Comparison of ENCODE assay signal across 18 cellular contexts in the genomic region with DNA sequence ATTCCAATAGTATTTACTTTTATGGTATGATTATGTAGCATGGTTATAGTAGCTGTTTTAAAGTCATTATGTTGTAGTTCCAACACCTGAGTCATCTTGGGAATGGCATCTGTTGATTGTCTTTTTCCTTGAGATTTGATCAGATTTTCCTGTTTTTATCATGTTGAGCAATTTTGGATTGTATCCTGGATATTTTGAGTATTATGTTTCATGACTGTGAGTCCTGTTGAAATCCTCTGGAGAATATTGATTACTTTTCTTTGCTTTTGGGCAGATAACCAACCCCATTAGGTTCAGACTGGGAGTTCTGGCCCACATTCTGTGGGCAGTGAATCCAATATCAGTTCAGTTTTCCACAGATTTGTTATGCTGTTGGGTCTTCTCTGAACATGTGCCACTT.
DNase-seq lines count a peak whose midpoint lies in the region; FAIRE-seq and TF ChIP-seq lines count a peak whose summit lies in the region.
"Had no signal": no experiment of that assay in that cellular context is flagged by ENCODE, and none has a peak within 500 bp of the region (broad histone marks: within the 10 kb centered on the region; RNA-seq: fewer than 3 reads in every experiment).

No MANE protein-coding gene starts in this region.

- H3K36me3 ChIP-seq in mammary epithelial cell (ENCODE audit: insufficient read depth, low read length) (no peaks in the 10 kb centered on the region), endothelial cell of umbilical vein (ENCODE audit: control insufficient read depth in 2 of 2, extremely low read depth in 1 of 2, insufficient read depth in 2 of 2, low read length in 2 of 2) (no peaks in the 10 kb centered on the region)
- no peaks in the 10 kb centered on the region for H3K36me3 ChIP-seq in CD8-positive, alpha-beta memory T cell (ENCODE audit: insufficient read depth, low read length)
- H3K36me3 ChIP-seq: HAP-1 had no signal

- H3K79me2 ChIP-seq in mammary epithelial cell (ENCODE audit: insufficient read depth, low read length) (no peaks in the 10 kb centered on the region), endothelial cell of umbilical vein (ENCODE audit: control insufficient read depth, insufficient read depth, low read length) (no peaks in the 10 kb centered on the region)

- no peaks in the 10 kb centered on the region for H3K4me1 ChIP-seq in mammary epithelial cell (ENCODE audit: insufficient read depth, low read length)
- H3K4me1 ChIP-seq in endothelial cell of umbilical vein (ENCODE audit: control insufficient read depth, extremely low read depth, insufficient read depth, low read length): no peaks in the 10 kb centered on the region
- no peaks in the 10 kb centered on the region for H3K4me1 ChIP-seq in CD8-positive, alpha-beta memory T cell (ENCODE audit: insufficient read depth, low read length)

- no peaks in the 10 kb centered on the region for H3K9me1 ChIP-seq in endothelial cell of umbilical vein (replicated peaks; ENCODE audit: control insufficient read depth, extremely low read depth, insufficient read depth, low read length)

- H3K4me3 Mint-ChIP-seq in MCF 10A (ENCODE audit: unreplicated experiment): no peak overlapping the region
- no peak overlapping the region for H3K4me3 Mint-ChIP-seq in CD8-positive, alpha-beta memory T cell

- no peak overlapping the region for H3K27ac ChIP-seq in mammary epithelial cell (ENCODE audit: insufficient read depth, low read depth, low read length)
- no peak overlapping the region for H3K27ac ChIP-seq in endothelial cell of umbilical vein (ENCODE audit: insufficient read depth, low read depth, low read length)
- no peak overlapping the region for H3K27ac ChIP-seq in CD8-positive, alpha-beta memory T cell (ENCODE audit: low read depth, low read length)
- H3K27ac ChIP-seq: 22Rv1 had no signal

- H3K4me2 ChIP-seq in mammary epithelial cell (ENCODE audit: insufficient read depth, low read depth, low read length): no peak overlapping the region
- H3K4me2 ChIP-seq in endothelial cell of umbilical vein (ENCODE audit: insufficient read depth, low read length): no peak overlapping the region

- no peaks in the 10 kb centered on the region for H3K36me3 Mint-ChIP-seq in MCF 10A (ENCODE audit: insufficient read depth, unreplicated experiment)
- no peaks in the 10 kb centered on the region for H3K36me3 Mint-ChIP-seq in CD8-positive, alpha-beta memory T cell

- DNase-seq in MCF 10A (ENCODE audit: unreplicated experiment): peak; percentile 40
- no peak for DNase-seq in mammary epithelial cell
- DNase-seq in endothelial cell of umbilical vein (ENCODE audit: low read depth, low spot score): peak; percentile 45
- peak; percentile 66 for DNase-seq in fibroblast of the aortic adventitia (ENCODE audit: low read depth)
- DNase-seq in anterior cingulate cortex (lab: John Stamatoyannopoulos, UW): no peak
- no peak for DNase-seq in CD8-positive, alpha-beta memory T cell
- no peak for DNase-seq in SHP77 treated with DMSO at 0.1 percent for 48 hours (lab: John Stamatoyannopoulos, UW)
- no peak for DNase-seq in NCI-H146 (lab: John Stamatoyannopoulos, UW)
- DNase-seq: C1 segment of cervical spinal cord, DMS 273 treated with DMSO at 0.1 percent for 48 hours, GF-D8, NCI-H1048, NCI-H2227 treated with DMSO at 0.1 percent for 48 hours had no signal

- FAIRE-seq in endothelial cell of umbilical vein (lab: Jason Lieb, UNC): no peak
- FAIRE-seq: GM12891, GM18507, K562 had no signal

- no peaks in the 10 kb centered on the region for H3K9me3 Mint-ChIP-seq in MCF 10A (ENCODE audit: unreplicated experiment)
- H3K9me3 Mint-ChIP-seq in CD8-positive, alpha-beta memory T cell: peaks cover 0 to 2% (median 0%) of the 10 kb centered on the region in 5 donors

- TF ChIP-seq CTCF in MCF 10A (IDR thresholded peaks at IDR 0.05; ENCODE audit: unreplicated experiment) (no peak), mammary epithelial cell (conservative IDR thresholded peaks at IDR 0.05 in 1 of 2, IDR thresholded peaks at IDR 0.05 in 1 of 2; ENCODE audit: extremely low read depth in 1 of 2, insufficient read depth in 1 of 2, low read depth in 1 of 2, low read length in 2 of 2) (no peak), endothelial cell of umbilical vein (IDR thresholded peaks at IDR 0.05; ENCODE audit: extremely low read depth in 1 of 2, insufficient read depth in 1 of 2, low read depth in 1 of 2, low read length in 2 of 2) (no peak), fibroblast of the aortic adventitia (IDR thresholded peaks at IDR 0.05; ENCODE audit: insufficient read depth, low read length) (no peak)

- POLR2A ChIA-PET in MCF 10A (lab: Yijun Ruan, JAX): no interaction called here
- POLR2A ChIA-PET in endothelial cell of umbilical vein (lab: Charles Lee): no interaction called here
- POLR2A ChIA-PET in CD8-positive, alpha-beta memory T cell (lab: Charles Lee): no interaction called here

- CTCF ChIA-PET in MCF 10A (lab: Yijun Ruan, JAX): interaction anchor here (0.8 kb wide), 1 partner anchor 29 kb away, joined by 3 read pairs; no protein-coding TSS in a partner anchor
- CTCF ChIA-PET in mammary epithelial cell (lab: Charles Lee; ENCODE audit: low non-redundant PET): no interaction called here
- CTCF ChIA-PET in endothelial cell of umbilical vein (lab: Charles Lee): no interaction called here
- CTCF ChIA-PET in CD8-positive, alpha-beta memory T cell (lab: Charles Lee): interaction anchor here (0.7 kb wide), 1 partner anchor 8 kb away, joined by 3 read pairs; no protein-coding TSS in a partner anchor

- H2AFZ ChIP-seq in mammary epithelial cell (ENCODE audit: low read depth, low read length) (no peak overlapping the region), endothelial cell of umbilical vein (ENCODE audit: low read depth, low read length) (no peak overlapping the region)

- H3K27me3 ChIP-seq in mammary epithelial cell (ENCODE audit: insufficient read depth, low read length) (no peaks in the 10 kb centered on the region), endothelial cell of umbilical vein (ENCODE audit: control insufficient read depth in 2 of 2, insufficient read depth in 2 of 2, low read length in 2 of 2) (peaks cover 0 to 2% of the 10 kb centered on the region in 2 experiments)
- H3K27me3 ChIP-seq in CD8-positive, alpha-beta memory T cell (ENCODE audit: insufficient read depth, low read length, poor library complexity, severe bottlenecking): no peaks in the 10 kb centered on the region

- dilution Hi-C loops in mammary epithelial cell (cut with HindIII; ENCODE audit: low sequenced_read_pairs) (no loop called here), endothelial cell of umbilical vein (cut with MboI; ENCODE audit: extremely low pct_ligation_motif_present, low sequenced_read_pairs) (no loop called here)

- intact Hi-C loops in MCF 10A (cut with micrococcal nuclease): no loop called here
- intact Hi-C loops in mammary epithelial cell (cut with micrococcal nuclease): no loop called here
- intact Hi-C loops in endothelial cell of umbilical vein (cut with micrococcal nuclease): no loop called here

- no TSS peak for BruUV-seq in MCF 10A (replicated peaks; lab: Mats Ljungman, UMichigan)
- BruUV-seq in mammary epithelial cell (replicated peaks; lab: Mats Ljungman, UMichigan): no TSS peak
- BruUV-seq in endothelial cell of umbilical vein (replicated peaks; lab: Mats Ljungman, UMichigan): no TSS peak

- H3K9me3 ChIP-seq in mammary epithelial cell (replicated peaks; ENCODE audit: insufficient read depth, low read length) (no peaks in the 10 kb centered on the region), endothelial cell of umbilical vein (replicated peaks; ENCODE audit: control insufficient read depth, insufficient read depth, low read length) (no peaks in the 10 kb centered on the region)
- no peaks in the 10 kb centered on the region for H3K9me3 ChIP-seq in CD8-positive, alpha-beta memory T cell (ENCODE audit: low read length)
- H3K9me3 ChIP-seq: HAP-1 had no signal

- no peaks in the 10 kb centered on the region for H3K27me3 Mint-ChIP-seq in MCF 10A (ENCODE audit: insufficient read depth, unreplicated experiment)
- H3K27me3 Mint-ChIP-seq in CD8-positive, alpha-beta memory T cell: peaks cover 5 to 34% of the 10 kb centered on the region in 2 donors

- H3K4me3 ChIP-seq in mammary epithelial cell (replicated peaks in 1 of 3; ENCODE audit: insufficient read depth in 1 of 3, low read depth in 2 of 3, low read length in 3 of 3) (no peak overlapping the region), endothelial cell of umbilical vein (replicated peaks in 1 of 3; ENCODE audit: insufficient read depth in 1 of 3, low read depth in 1 of 3, low read length in 3 of 3) (no peak overlapping the region), fibroblast of the aortic adventitia (ENCODE audit: low read depth, low read length) (no peak overlapping the region)
- H3K4me3 ChIP-seq in CD8-positive, alpha-beta memory T cell (ENCODE audit: low read length): no peak overlapping the region
- H3K4me3 ChIP-seq: HAP-1, K562 had no signal

- TF ChIP-seq POLR2A in endothelial cell of umbilical vein (IDR thresholded peaks at IDR 0.05; ENCODE audit: low read depth, low read length): no peak

- no peaks in the 10 kb centered on the region for H4K20me1 ChIP-seq in mammary epithelial cell (ENCODE audit: insufficient read depth, low read length)
- no peaks in the 10 kb centered on the region for H4K20me1 ChIP-seq in endothelial cell of umbilical vein (replicated peaks; ENCODE audit: control insufficient read depth, extremely low read depth, insufficient read depth, low read length)

- H3K9ac ChIP-seq in mammary epithelial cell (ENCODE audit: insufficient read depth, low read length) (no peak overlapping the region), endothelial cell of umbilical vein (replicated peaks; ENCODE audit: extremely low read depth, insufficient read depth, low read length) (no peak overlapping the region)

- no peaks in the 10 kb centered on the region for H3K4me1 Mint-ChIP-seq in MCF 10A (ENCODE audit: insufficient read depth, unreplicated experiment)
- H3K4me1 Mint-ChIP-seq in CD8-positive, alpha-beta memory T cell: no peaks in the 10 kb centered on the region

- H3K27ac Mint-ChIP-seq in MCF 10A (ENCODE audit: low read depth, unreplicated experiment): no peak overlapping the region
- no peak overlapping the region for H3K27ac Mint-ChIP-seq in CD8-positive, alpha-beta memory T cell

- in situ Hi-C loops in mammary epithelial cell (cut with MboI; ENCODE audit: low sequenced_read_pairs in 2 of 2): no loop called here

TF ChIP-seq in endothelial cell of umbilical vein, 7 proteins besides CTCF, POLR2A, EP300 and RAD21 (continues in another document):
- no peak for TF ChIP-seq FOS (IDR thresholded peaks at IDR 0.05; ENCODE audit: borderline replicate concordance, insufficient read depth, low read length)
- TF ChIP-seq, protein P1, sequence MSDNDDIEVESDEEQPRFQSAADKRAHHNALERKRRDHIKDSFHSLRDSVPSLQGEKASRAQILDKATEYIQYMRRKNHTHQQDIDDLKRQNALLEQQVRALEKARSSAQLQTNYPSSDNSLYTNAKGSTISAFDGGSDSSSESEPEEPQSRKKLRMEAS (IDR thresholded peaks at IDR 0.05; ENCODE audit: insufficient read depth, insufficient read length): no peak
- no peak for TF ChIP-seq POLR2AphosphoS5 (IDR thresholded peaks at IDR 0.05; ENCODE audit: insufficient read depth, low read depth, low read length)
- no peak for TF ChIP-seq GATA2 (IDR thresholded peaks at IDR 0.05; ENCODE audit: insufficient read depth, insufficient read length, low read depth, low read length)
- TF ChIP-seq EZH2 (IDR thresholded peaks at IDR 0.05; ENCODE audit: borderline replicate concordance, low read depth, low read length, severe bottlenecking): no peak

Comparison
In these comparisons a context has a peak if more than half of its experiments do, and no peak if none do; other contexts are left out.
1. DNase-seq: peak in MCF 10A (single experiment), endothelial cell of umbilical vein (single experiment) and fibroblast of the aortic adventitia (single experiment); none in mammary epithelial cell (single experiment), anterior cingulate cortex (0 of 58), CD8-positive, alpha-beta memory T cell (0 of 5), SHP77 treated with DMSO at 0.1 percent for 48 hours (single experiment) and NCI-H146 (single experiment).
2. CTCF ChIA-PET loops: an anchor here in MCF 10A (0.8 kb wide) and CD8-positive, alpha-beta memory T cell (0.7 kb wide); none called in mammary epithelial cell and endothelial cell of umbilical vein.